19 cellular contexts compared by ENCODE assay signal in the genomic region with DNA sequence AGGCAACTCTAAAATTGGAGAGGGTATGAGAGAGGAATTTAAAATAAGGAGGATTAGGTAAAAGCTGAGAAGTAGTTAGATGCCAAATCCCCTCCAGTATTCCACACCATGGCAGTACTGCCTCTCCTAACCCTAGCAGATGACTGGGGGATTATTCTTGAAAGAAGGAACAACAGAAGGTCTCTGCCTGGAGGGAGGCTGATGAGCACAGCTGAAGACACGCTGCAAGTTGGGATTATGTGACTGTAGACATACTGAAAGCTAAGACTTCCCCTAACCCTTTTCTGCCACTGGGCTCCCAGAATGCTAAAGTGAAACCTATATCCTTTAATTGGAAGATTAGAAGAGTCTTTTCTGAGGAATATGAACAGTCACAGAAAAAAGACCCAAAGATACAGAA. TPM values are rescaled to one million over a fixed set of nuclear protein-coding genes. Genes with fewer than 3 reads are reported as not detected.
DNase-seq lines count a peak whose midpoint lies in the region; ATAC-seq and TF ChIP-seq lines count a peak whose summit lies in the region.
"Had no signal": no experiment of that assay in that cellular context is flagged by ENCODE, and none has a peak within 500 bp of the region (broad histone marks: within the 10 kb centered on the region; RNA-seq: fewer than 3 reads in every experiment).

No MANE protein-coding gene starts in this region.

- DNase-seq in DMS 273 (lab: John Stamatoyannopoulos, UW; ENCODE audit: unreplicated experiment): peak; percentile 21
- DNase-seq in DMS 273 treated with DMSO at 0.1 percent for 48 hours (lab: John Stamatoyannopoulos, UW): no peak
- DNase-seq in NCI-H82 (lab: John Stamatoyannopoulos, UW): peak; percentile 98
- DNase-seq in OCI-M1 (lab: John Stamatoyannopoulos, UW): peak; percentile 29
- no peak for DNase-seq in dorsolateral prefrontal cortex
- DNase-seq in CD1c-positive myeloid dendritic cell (ENCODE audit: extremely low spot score): no peak
- DNase-seq in C1 segment of cervical spinal cord (lab: John Stamatoyannopoulos, UW): no peak
- DNase-seq: AML-193; Calu3; CD8-positive, alpha-beta T cell; DMS79 treated with DMSO at 0.1 percent for 48 hours; GF-D8 had no signal

- no peak overlapping the region for H3K4me3 ChIP-seq in dorsolateral prefrontal cortex
- H3K4me3 ChIP-seq: A549, HAP-1 had no signal

- intact Hi-C loops in dorsolateral prefrontal cortex (cut with DNase I): loop anchor here in 1 of 2 donors (10.0 kb wide), 1 partner anchor 59 kb away; the partner anchor contains the start of genes SARM1 and VTN

- no peak overlapping the region for H3K27ac ChIP-seq in dorsolateral prefrontal cortex
- H3K27ac ChIP-seq: 22Rv1, A549, HL-60 had no signal

- TF ChIP-seq CTCF in dorsolateral prefrontal cortex (IDR thresholded peaks at IDR 0.05 in 54 of 56, conservative IDR thresholded peaks at IDR 0.05 in 2 of 56; ENCODE audit: low read depth in 1 of 56, partially characterized antibody in 56 of 56): no peak

- peaks cover 0 to 6% (median 0%) of the 10 kb centered on the region in 45 donors for H3K27me3 ChIP-seq in dorsolateral prefrontal cortex

- no peak for ATAC-seq in HG03108 (IDR thresholded peaks at IDR 0.05; ENCODE audit: unreplicated experiment)
- ATAC-seq: CD8-positive, alpha-beta T cell had no signal

RNA-seq across cellular contexts. Expression of gene SLC46A1, which starts 27.7 kb away (rescaled TPM):
- 10 to 100 TPM; 12.5 to 31.9 (median 20.3) TPM for total RNA-seq in dorsolateral prefrontal cortex

RNA-seq across cellular contexts. Expression of gene SLC13A2, which starts 39.7 kb away (rescaled TPM):
- under 1 TPM in 14 of 120 experiments, not detected in 106; 0.11 to 0.61 (median 0.26) TPM for total RNA-seq in dorsolateral prefrontal cortex
- total RNA-seq: Calu3; CD8-positive, alpha-beta T cell; H1; HT1080 had no signal

Comparison
In these comparisons a context has a peak if more than half of its experiments do, and no peak if none do; other contexts are left out.
1. DNase-seq: peak in DMS 273 (single experiment), NCI-H82 (single experiment) and OCI-M1 (single experiment); none in DMS 273 treated with DMSO at 0.1 percent for 48 hours (single experiment), dorsolateral prefrontal cortex (0 of 10), CD1c-positive myeloid dendritic cell (single experiment) and C1 segment of cervical spinal cord (0 of 14).